In genomic region chr16:49793244-49793643, GRCh38 we compare ENCODE assay signal across 24 cellular contexts.
"Had no signal": no experiment of that assay in that cellular context is flagged by ENCODE, and none has a peak within 500 bp of the region (broad histone marks: within the 10 kb centered on the region; RNA-seq: fewer than 3 reads in every experiment).

No MANE protein-coding gene starts in this region.

- DNase-seq: IMR-90, Karpas-422, KG1, MG63, NCI-H1092, NCI-H1105 treated with DMSO at 0.1 percent for 48 hours, NCI-H1417 treated with DMSO at 0.1 percent for 48 hours, NCI-H146, NCI-H1694 treated with DMSO at 0.1 percent for 48 hours, NCI-H2029, NCI-H2081 treated with DMSO at 0.1 percent for 48 hours, NCI-H2171, NCI-H226, NCI-H446, NCI-H510A, NCI-H524 treated with DMSO at 0.1 percent for 48 hours, NCI-H69, NCI-H774, Right ventricle myocardium superior, RPMI8226, SIG-M5 had no signal

- H3K4me1 ChIP-seq: SJSA1 had no signal

- ATAC-seq: HepG2 had no signal

- H3K4me3 ChIP-seq: MG63, SJSA1, SK-N-MC had no signal

- H3K9me3 ChIP-seq: MG63, SJSA1 had no signal

- H3K36me3 ChIP-seq: MG63, SJSA1 had no signal

- H3K27me3 ChIP-seq: MG63, SJSA1 had no signal

- H3K27ac ChIP-seq: SJSA1, SK-N-MC had no signal
